In the genomic region with DNA sequence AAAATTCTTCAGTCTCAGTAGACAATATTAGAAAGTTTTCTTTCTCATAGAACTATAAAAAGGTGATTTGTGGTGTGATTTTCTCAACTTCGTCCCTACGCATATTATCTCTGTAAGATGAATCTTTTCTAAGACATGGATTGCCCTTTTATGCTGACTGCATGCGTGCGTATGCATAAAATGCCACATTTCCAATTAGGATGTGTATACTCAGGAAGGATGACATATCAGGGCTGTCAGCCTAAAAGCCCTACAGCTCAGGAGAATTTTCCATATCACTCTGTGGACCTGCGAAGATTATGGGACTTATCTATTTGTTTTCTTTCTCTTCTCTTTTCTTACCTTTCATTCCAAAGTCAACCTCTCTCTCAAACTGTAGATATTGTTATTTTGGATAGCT, we compare ENCODE assay signal across 27 cellular contexts.
DNase-seq lines count a peak whose midpoint lies in the region; TF ChIP-seq lines count a peak whose summit lies in the region.
"Had no signal": no experiment of that assay in that cellular context is flagged by ENCODE, and none has a peak within 500 bp of the region (broad histone marks: within the 10 kb centered on the region; RNA-seq: fewer than 3 reads in every experiment).

No MANE protein-coding gene starts in this region.

- no peaks in the 10 kb centered on the region for H3K79me2 ChIP-seq in neural cell (replicated peaks; ENCODE audit: insufficient read depth, low read length)

- peak; percentile 73 for TF ChIP-seq EP300 in neural cell (conservative IDR thresholded peaks at IDR 0.05; ENCODE audit: poor library complexity, severe bottlenecking)

- no peaks in the 10 kb centered on the region for H3K9me2 ChIP-seq in neural cell (ENCODE audit: insufficient read depth, low read length)

- no peaks in the 10 kb centered on the region for H3F3A ChIP-seq in neural cell (ENCODE audit: insufficient read depth, low read length, poor library complexity, severe bottlenecking)

- H3K9me3 ChIP-seq in neural cell (ENCODE audit: low read length): no peaks in the 10 kb centered on the region
- H3K9me3 ChIP-seq: A549; BE2C; BLaER1; BLaER1 treated with 17β-estradiol and CSF1 and Interleukin-3, amounts not matched to agents 10 nM and 100 nM; Caco-2 had no signal

- TF ChIP-seq CTCF in neural cell (IDR thresholded peaks at IDR 0.05; ENCODE audit: poor library complexity, severe bottlenecking): no peak

- H3K27ac ChIP-seq in neural cell (ENCODE audit: low read length): peak overlapping the region; percentile 48
- H3K27ac ChIP-seq: 22Rv1; A549; BLaER1; BLaER1 treated with 17β-estradiol and CSF1 and Interleukin-3, amounts not matched to agents 10 nM and 100 nM; C4-2B had no signal

- H2AFZ ChIP-seq in neural cell (ENCODE audit: low read depth, low read length): no peak overlapping the region

- no peaks in the 10 kb centered on the region for H3K27me3 ChIP-seq in neural cell (ENCODE audit: insufficient read depth, low read depth, low read length)
- H3K27me3 ChIP-seq: BE2C; BLaER1; BLaER1 treated with 17β-estradiol and CSF1 and Interleukin-3, amounts not matched to agents 10 nM and 100 nM had no signal

- DNase-seq in SHP77 (lab: John Stamatoyannopoulos, UW): no peak
- DNase-seq: 8988T; ACHN; AML-193; BE2C; C1 segment of cervical spinal cord; Caco-2; Calu3; CD4-positive, alpha-beta memory T cell; CD4-positive, alpha-beta T cell; CD4-positive, CD25-positive, alpha-beta regulatory T cell; CD8-positive, alpha-beta memory T cell; CD8-positive, alpha-beta T cell; COR-L47; DMS 273 treated with DMSO at 0.1 percent for 48 hours; DMS153; DMS53; DMS79; DMS79 treated with DMSO at 0.1 percent for 48 hours; DND-41; EL had no signal

- no peak overlapping the region for H3K9ac ChIP-seq in neural cell (ENCODE audit: low read length)
- H3K9ac ChIP-seq: BLaER1; BLaER1 treated with 17β-estradiol and CSF1 and Interleukin-3, amounts not matched to agents 10 nM and 100 nM had no signal

- H3K4me2 ChIP-seq in neural cell (ENCODE audit: low read length): no peak overlapping the region
- H3K4me2 ChIP-seq: A549; BLaER1; BLaER1 treated with 17β-estradiol and CSF1 and Interleukin-3, amounts not matched to agents 10 nM and 100 nM had no signal

- H3K36me3 ChIP-seq in neural cell (ENCODE audit: insufficient read depth, low read length): no peaks in the 10 kb centered on the region
- H3K36me3 ChIP-seq: BE2C; BLaER1; BLaER1 treated with 17β-estradiol and CSF1 and Interleukin-3, amounts not matched to agents 10 nM and 100 nM had no signal

- TF ChIP-seq RAD21 in neural cell (conservative IDR thresholded peaks at IDR 0.05): no peak

- H4K20me1 ChIP-seq in neural cell (ENCODE audit: insufficient read depth): no peaks in the 10 kb centered on the region
- H4K20me1 ChIP-seq: BLaER1; BLaER1 treated with 17β-estradiol and CSF1 and Interleukin-3, amounts not matched to agents 10 nM and 100 nM had no signal

- no peak overlapping the region for H3K4me3 ChIP-seq in neural cell (ENCODE audit: low read length)
- H3K4me3 ChIP-seq: A549; BLaER1; BLaER1 treated with 17β-estradiol and CSF1 and Interleukin-3, amounts not matched to agents 10 nM and 100 nM had no signal

TF ChIP-seq in neural cell, 6 proteins besides CTCF, POLR2A, EP300 and RAD21:
- TF ChIP-seq, protein P1, sequence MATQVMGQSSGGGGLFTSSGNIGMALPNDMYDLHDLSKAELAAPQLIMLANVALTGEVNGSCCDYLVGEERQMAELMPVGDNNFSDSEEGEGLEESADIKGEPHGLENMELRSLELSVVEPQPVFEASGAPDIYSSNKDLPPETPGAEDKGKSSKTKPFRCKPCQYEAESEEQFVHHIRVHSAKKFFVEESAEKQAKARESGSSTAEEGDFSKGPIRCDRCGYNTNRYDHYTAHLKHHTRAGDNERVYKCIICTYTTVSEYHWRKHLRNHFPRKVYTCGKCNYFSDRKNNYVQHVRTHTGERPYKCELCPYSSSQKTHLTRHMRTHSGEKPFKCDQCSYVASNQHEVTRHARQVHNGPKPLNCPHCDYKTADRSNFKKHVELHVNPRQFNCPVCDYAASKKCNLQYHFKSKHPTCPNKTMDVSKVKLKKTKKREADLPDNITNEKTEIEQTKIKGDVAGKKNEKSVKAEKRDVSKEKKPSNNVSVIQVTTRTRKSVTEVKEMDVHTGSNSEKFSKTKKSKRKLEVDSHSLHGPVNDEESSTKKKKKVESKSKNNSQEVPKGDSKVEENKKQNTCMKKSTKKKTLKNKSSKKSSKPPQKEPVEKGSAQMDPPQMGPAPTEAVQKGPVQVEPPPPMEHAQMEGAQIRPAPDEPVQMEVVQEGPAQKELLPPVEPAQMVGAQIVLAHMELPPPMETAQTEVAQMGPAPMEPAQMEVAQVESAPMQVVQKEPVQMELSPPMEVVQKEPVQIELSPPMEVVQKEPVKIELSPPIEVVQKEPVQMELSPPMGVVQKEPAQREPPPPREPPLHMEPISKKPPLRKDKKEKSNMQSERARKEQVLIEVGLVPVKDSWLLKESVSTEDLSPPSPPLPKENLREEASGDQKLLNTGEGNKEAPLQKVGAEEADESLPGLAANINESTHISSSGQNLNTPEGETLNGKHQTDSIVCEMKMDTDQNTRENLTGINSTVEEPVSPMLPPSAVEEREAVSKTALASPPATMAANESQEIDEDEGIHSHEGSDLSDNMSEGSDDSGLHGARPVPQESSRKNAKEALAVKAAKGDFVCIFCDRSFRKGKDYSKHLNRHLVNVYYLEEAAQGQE (IDR thresholded peaks at IDR 0.05; ENCODE audit: borderline replicate concordance): peak; percentile 98
- TF ChIP-seq TAF1 (IDR thresholded peaks at IDR 0.05; ENCODE audit: low read depth) (no peak), SMC3 (conservative IDR thresholded peaks at IDR 0.05; ENCODE audit: poor library complexity) (no peak), POLR2AphosphoS5 (IDR thresholded peaks at IDR 0.05) (peak; percentile 69), MXI1 (conservative IDR thresholded peaks at IDR 0.05; ENCODE audit: poor library complexity, severe bottlenecking) (no peak), EZH2 (IDR thresholded peaks at IDR 0.05; ENCODE audit: borderline replicate concordance, insufficient read depth, low read length, poor library complexity, severe bottlenecking) (no peak)
